Comparison of ENCODE assay signal across 22 cellular contexts in the genomic region with DNA sequence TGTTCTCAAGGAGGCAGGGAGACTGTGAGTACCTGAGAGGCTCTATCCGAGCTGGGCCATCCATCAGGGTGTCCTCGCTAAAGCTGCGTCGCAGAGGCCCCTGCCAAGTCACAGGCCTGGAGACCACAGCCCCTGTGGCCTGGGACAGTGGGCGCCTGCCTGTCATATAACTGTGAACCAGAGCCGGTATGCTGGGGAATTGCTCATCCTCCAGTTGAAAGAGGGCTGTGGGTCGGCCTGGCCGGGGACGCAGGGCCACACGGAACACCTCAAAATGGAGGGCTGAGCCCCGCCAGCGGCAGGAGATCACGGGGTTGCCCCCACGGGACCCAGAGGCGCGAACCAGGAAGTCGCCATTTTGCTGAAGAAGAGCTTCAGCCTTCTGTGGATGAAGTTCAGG. TPM values are rescaled to one million over a fixed set of nuclear protein-coding genes. Genes with fewer than 3 reads are reported as not detected.
DNase-seq lines count a peak whose midpoint lies in the region; ATAC-seq, FAIRE-seq and TF ChIP-seq lines count a peak whose summit lies in the region.
"Had no signal": no experiment of that assay in that cellular context is flagged by ENCODE, and none has a peak within 500 bp of the region (broad histone marks: within the 10 kb centered on the region; RNA-seq: fewer than 3 reads in every experiment).

No MANE protein-coding gene starts in this region.

- no peak overlapping the region for H3K27ac Mint-ChIP-seq in Caco-2 (ENCODE audit: unreplicated experiment)
- H3K27ac Mint-ChIP-seq: CD4-positive, alpha-beta T cell had no signal

- no peak overlapping the region for H3K27ac ChIP-seq in SK-N-SH (ENCODE audit: low read depth in 2 of 2, low read length in 1 of 2)
- no peak overlapping the region for H3K27ac ChIP-seq in OCI-LY3 (ENCODE audit: low read length)
- H3K27ac ChIP-seq in kidney (ENCODE audit: low read depth in 2 of 2, low read length in 2 of 2) = no peak overlapping the region
- H3K27ac ChIP-seq in ovary = no peak overlapping the region
- H3K27ac ChIP-seq: 22Rv1, A549, C4-2B, GM23248, HL-60 had no signal

- no peaks in the 10 kb centered on the region for H3F3A ChIP-seq in SK-N-SH (replicated peaks; ENCODE audit: insufficient read depth)

- no peaks in the 10 kb centered on the region for H3K27me3 Mint-ChIP-seq in Caco-2 (ENCODE audit: insufficient read depth, unreplicated experiment)
- H3K27me3 Mint-ChIP-seq: CD4-positive, alpha-beta T cell had no signal

- intact Hi-C loops in kidney (cut with DNase I) (no loop called here), Caco-2 (cut with micrococcal nuclease; ENCODE audit: unreplicated experiment) (no loop called here), ovary (cut with DNase I) (loop anchor here in 1 of 4 donors (10.0 kb wide), 1 partner anchor 126 kb away; no protein-coding TSS in a partner anchor)

- TF ChIP-seq RAD21 in SK-N-SH (IDR thresholded peaks at IDR 0.05; ENCODE audit: low read length) = no peak

- 50% methylated on average over 17 of the region's 17 CpGs for WGBS in SK-N-SH (ENCODE audit: low lambda C conversion rate)
- WGBS in ovary, 3 donors = 91 to 98% (median 93%) methylated on average over 16 to 17 of the region's 17 CpGs

- TF ChIP-seq POLR2A in ovary (IDR thresholded peaks at IDR 0.05) = no peak

- peak overlapping the region; percentile 5; the same call in 1 of the 2 replicates for H2AFZ ChIP-seq in SK-N-SH (ENCODE audit: low read depth)
- no peak overlapping the region for H2AFZ ChIP-seq in OCI-LY3 (ENCODE audit: low read depth, low read length)
- H2AFZ ChIP-seq: GM23248 had no signal

- peaks cover 55% of the 10 kb centered on the region for H3K36me3 Mint-ChIP-seq in Caco-2 (ENCODE audit: insufficient read depth, unreplicated experiment)

- BruUV-seq in Caco-2 (replicated peaks; lab: Mats Ljungman, UMichigan) = no TSS peak

- H3K9me3 ChIP-seq in SK-N-SH (no peaks in the 10 kb centered on the region), OCI-LY3 (ENCODE audit: insufficient read depth, low read length) (no peaks in the 10 kb centered on the region), kidney (ENCODE audit: control insufficient read depth in 1 of 2, low read length in 2 of 2) (no peaks in the 10 kb centered on the region), Caco-2 (no peaks in the 10 kb centered on the region), ovary (no peaks in the 10 kb centered on the region)
- H3K9me3 ChIP-seq: A549 had no signal

- H3K9me3 Mint-ChIP-seq in Caco-2 (ENCODE audit: unreplicated experiment) = no peaks in the 10 kb centered on the region
- H3K9me3 Mint-ChIP-seq: CD4-positive, alpha-beta T cell had no signal

- FAIRE-seq in kidney (lab: Jason Lieb, UNC) = no peak
- FAIRE-seq: A549, GM12891 had no signal

- H3K27me3 ChIP-seq in SK-N-SH (ENCODE audit: insufficient read depth) (no peaks in the 10 kb centered on the region), OCI-LY3 (ENCODE audit: low read depth, low read length) (no peaks in the 10 kb centered on the region), Caco-2 (replicated peaks; ENCODE audit: control insufficient read depth, insufficient read depth, low read length) (no peaks in the 10 kb centered on the region), ovary (no peaks in the 10 kb centered on the region)

- TF ChIP-seq EP300 in SK-N-SH (IDR thresholded peaks at IDR 0.05; ENCODE audit: borderline replicate concordance in 1 of 2, low read depth in 1 of 2, low read length in 1 of 2) (no peak), ovary (IDR thresholded peaks at IDR 0.05) (no peak)

- no peaks in the 10 kb centered on the region for H3K4me1 ChIP-seq in SK-N-SH (ENCODE audit: control insufficient read depth in 1 of 2, insufficient read depth in 2 of 2, low read depth in 1 of 2, low read length in 1 of 2)
- H3K4me1 ChIP-seq in OCI-LY3 (ENCODE audit: low read length) = no peaks in the 10 kb centered on the region
- peaks cover 0 to 2% of the 10 kb centered on the region in 2 donors for H3K4me1 ChIP-seq in kidney (ENCODE audit: control insufficient read depth in 1 of 2, insufficient read depth in 1 of 2, low read depth in 1 of 2, low read length in 2 of 2)
- peaks cover 8% of the 10 kb centered on the region for H3K4me1 ChIP-seq in Caco-2
- no peaks in the 10 kb centered on the region for H3K4me1 ChIP-seq in ovary (ENCODE audit: insufficient read depth)

- H3K9ac ChIP-seq in SK-N-SH (no peak overlapping the region), OCI-LY3 (ENCODE audit: low read length) (no peak overlapping the region), kidney (ENCODE audit: low read length in 2 of 2) (no peak overlapping the region)
- H3K9ac ChIP-seq: GM23248 had no signal

- H3K36me3 ChIP-seq in SK-N-SH (replicated peaks in 1 of 2; ENCODE audit: control insufficient read depth in 1 of 2, insufficient read depth in 2 of 2, low read length in 1 of 2) (no peaks in the 10 kb centered on the region), OCI-LY3 (replicated peaks; ENCODE audit: low read depth, low read length) (no peaks in the 10 kb centered on the region), kidney (ENCODE audit: control insufficient read depth in 1 of 2, insufficient read depth in 2 of 2, low read length in 2 of 2) (no peaks in the 10 kb centered on the region), Caco-2 (ENCODE audit: control insufficient read depth, insufficient read depth, low read length) (peaks cover 2% of the 10 kb centered on the region; the same call in 1 of the 2 replicates), ovary (no peaks in the 10 kb centered on the region)

- DNase-seq in SK-N-SH = no peak
- peak; percentile 65 for DNase-seq in kidney
- no peak for DNase-seq in germinal center (ENCODE audit: low spot score)
- no peak for DNase-seq in Caco-2
- no peak for DNase-seq in ovary
- DNase-seq: AML-193; CD4-positive, alpha-beta T cell; DMS153; DMS79; GF-D8; HCEC 1CT had no signal

- H3K4me1 Mint-ChIP-seq in Caco-2 (ENCODE audit: low read depth, unreplicated experiment) = no peaks in the 10 kb centered on the region

- no peaks in the 10 kb centered on the region for H3K9me2 ChIP-seq in SK-N-SH

- CTCF ChIA-PET in SK-N-SH (lab: Yijun Ruan, JAX) (no interaction called here), Caco-2 (lab: Charles Lee) (no interaction called here)

- H3K4me2 ChIP-seq in SK-N-SH = no peak overlapping the region
- H3K4me2 ChIP-seq in OCI-LY3 (ENCODE audit: low read length) = peak overlapping the region; percentile 5; the same call in 1 of the 2 replicates
- H3K4me2 ChIP-seq: A549 had no signal

- ATAC-seq in SK-N-SH treated with all-trans-retinoic acid at 6 μM for 48 hours = no peak

- H3K79me2 ChIP-seq in SK-N-SH (ENCODE audit: insufficient read depth) = no peaks in the 10 kb centered on the region
- H3K79me2 ChIP-seq in OCI-LY3 (ENCODE audit: low read length) = no peaks in the 10 kb centered on the region

- POLR2A ChIA-PET in SK-N-SH (lab: Yijun Ruan, JAX) = no interaction called here
- POLR2A ChIA-PET in Caco-2 (lab: Charles Lee) = interaction anchor here (1.0 kb wide), 1 partner anchor 8 kb away, joined by 4 read pairs; no protein-coding TSS in a partner anchor

- no peak for TF ChIP-seq CTCF in SK-N-SH (IDR thresholded peaks at IDR 0.05)
- TF ChIP-seq CTCF in OCI-LY3 (IDR thresholded peaks at IDR 0.05; ENCODE audit: low read depth, low read length) = no peak
- TF ChIP-seq CTCF in kidney (IDR thresholded peaks at IDR 0.05; ENCODE audit: borderline replicate concordance, extremely low read depth, insufficient read depth) = no peak
- no peak for TF ChIP-seq CTCF in Caco-2 (IDR thresholded peaks at IDR 0.05; ENCODE audit: insufficient read depth in 1 of 2, low read depth in 1 of 2, low read length in 1 of 2, severe bottlenecking in 1 of 2, unreplicated experiment in 1 of 2)
- TF ChIP-seq CTCF in ovary (IDR thresholded peaks at IDR 0.05) = no peak

- H4K20me1 ChIP-seq in SK-N-SH (ENCODE audit: insufficient read depth) (no peaks in the 10 kb centered on the region), OCI-LY3 (ENCODE audit: insufficient read depth, low read length) (no peaks in the 10 kb centered on the region)

- H3K4me3 ChIP-seq in SK-N-SH (ENCODE audit: low read depth in 2 of 2, low read length in 1 of 2) = no peak overlapping the region
- H3K4me3 ChIP-seq in OCI-LY3 (ENCODE audit: low read length) = no peak overlapping the region
- H3K4me3 ChIP-seq in kidney (ENCODE audit: low read length in 2 of 2) = no peak overlapping the region
- no peak overlapping the region for H3K4me3 ChIP-seq in Caco-2 (ENCODE audit: low read depth, low read length)
- no peak overlapping the region for H3K4me3 ChIP-seq in ovary
- H3K4me3 ChIP-seq: A549, GM23248 had no signal

- no peak overlapping the region for H3K4me3 Mint-ChIP-seq in Caco-2 (ENCODE audit: unreplicated experiment)
- H3K4me3 Mint-ChIP-seq: CD4-positive, alpha-beta T cell had no signal

RNA-seq across cellular contexts. Expression of a gene that starts 6.6 kb away (rescaled TPM):
- polyA plus RNA-seq in SK-N-SH (2012; rRNA removed) (0.35 and 0.42 TPM in 2 replicates), kidney (ENCODE audit: insufficient read depth, low read depth, low replicate concordance) (12.5 TPM), ovary (under 1 TPM in 1 of 2 donors, not detected in 1; 0.25 TPM)
- polyA plus RNA-seq in SK-N-SH (2012; cell fraction: cytosol; rRNA removed) = 0.10 and 0.17 TPM in 2 replicates
- 1.2 and 1.4 TPM in 2 replicates for polyA plus RNA-seq in SK-N-SH (2012; cell fraction: nucleus; rRNA removed)
- total RNA-seq in kidney (35.4 TPM), Caco-2 (2022) (20.5 and 24.5 TPM in 2 replicates), ovary (10 to 100 TPM in 1 of 7 donors, 1 to 10 TPM in 4, under 1 TPM in 2; 0.18 to 18.3 (median 1.6) TPM)
- total RNA-seq: GM23248, H4 had no signal
- polyA plus RNA-seq: GM23248 had no signal

RNA-seq across cellular contexts. Expression of a gene that starts 11.9 kb away (rescaled TPM):
- polyA plus RNA-seq in SK-N-SH (2012; rRNA removed) (0.02 TPM in 1 of 2 replicates, not detected in the other), kidney (ENCODE audit: insufficient read depth, low read depth, low replicate concordance) (0.90 TPM), ovary (1 to 10 TPM; 1.1 to 3.6 TPM)
- not detected in 2 replicates for polyA plus RNA-seq in SK-N-SH (2012; cell fraction: cytosol; rRNA removed)
- polyA plus RNA-seq in SK-N-SH (2012; cell fraction: nucleus; rRNA removed) = not detected in 2 replicates
- total RNA-seq in kidney (15.5 TPM), Caco-2 (2022) (not detected in 2 replicates), ovary (1 to 10 TPM in 5 of 7 donors, under 1 TPM in 2; 0.71 to 5.0 (median 2.0) TPM)
- total RNA-seq: GM23248, HT1080 had no signal
- polyA plus RNA-seq: BJ, GM23248 had no signal

RNA-seq across cellular contexts. Expression of a gene that starts 21.1 kb away (rescaled TPM):
- polyA plus RNA-seq in SK-N-SH (2012; rRNA removed) = 35.4 and 42.9 TPM in 2 replicates
- polyA plus RNA-seq in SK-N-SH (2012; cell fraction: cytosol; rRNA removed) = 24.5 and 27.4 TPM in 2 replicates
- 129 and 150 TPM in 2 replicates for polyA plus RNA-seq in SK-N-SH (2012; cell fraction: nucleus; rRNA removed)
- total RNA-seq in kidney = 92.9 TPM
- polyA plus RNA-seq in kidney (ENCODE audit: insufficient read depth, low read depth, low replicate concordance) = 57.5 TPM
- total RNA-seq in Caco-2 (2022) = 106 and 107 TPM in 2 replicates
- 100 to 1,000 TPM in 4 of 7 donors, 10 to 100 TPM in 3; 57.3 to 149 (median 120) TPM for total RNA-seq in ovary
- polyA plus RNA-seq in ovary = 100 to 1,000 TPM in 1 of 2 donors, 10 to 100 TPM in 1; 98.7 to 106 TPM

RNA-seq across cellular contexts. Expression of a gene that starts 23.2 kb away (rescaled TPM):
- 51.4 and 54.2 TPM in 2 replicates for polyA plus RNA-seq in SK-N-SH (2012; rRNA removed)
- 23.5 and 33.8 TPM in 2 replicates for polyA plus RNA-seq in SK-N-SH (2012; cell fraction: cytosol; rRNA removed)
- 143 and 206 TPM in 2 replicates for polyA plus RNA-seq in SK-N-SH (2012; cell fraction: nucleus; rRNA removed)
- 113 TPM for total RNA-seq in kidney
- polyA plus RNA-seq in kidney (ENCODE audit: insufficient read depth, low read depth, low replicate concordance) = 144 TPM
- 48.9 and 53.6 TPM in 2 replicates for total RNA-seq in Caco-2 (2022)
- 10 to 100 TPM; 57.6 to 76.6 (median 61.0) TPM for total RNA-seq in ovary
- 10 to 100 TPM; 34.0 to 69.9 TPM for polyA plus RNA-seq in ovary

RNA-seq across cellular contexts. Expression of a gene that starts 40.2 kb away (rescaled TPM):
- 0.67 and 0.71 TPM in 2 replicates for polyA plus RNA-seq in SK-N-SH (2012; rRNA removed)
- polyA plus RNA-seq in SK-N-SH (2012; cell fraction: cytosol; rRNA removed) = 0.17 and 0.42 TPM in 2 replicates
- polyA plus RNA-seq in SK-N-SH (2012; cell fraction: nucleus; rRNA removed) = 0.99 and 1.9 TPM in 2 replicates
- total RNA-seq in kidney = 3,831 TPM
- 452 TPM for polyA plus RNA-seq in kidney (ENCODE audit: insufficient read depth, low read depth, low replicate concordance)
- 19.3 and 21.7 TPM in 2 replicates for total RNA-seq in Caco-2 (2022)
- total RNA-seq in ovary = 1,000 to 10,000 TPM in 4 of 7 donors, 100 to 1,000 TPM in 3; 130 to 3,887 (median 1,173) TPM
- 1,000 to 10,000 TPM in 1 of 2 donors, 100 to 1,000 TPM in 1; 430 to 1,351 TPM for polyA plus RNA-seq in ovary
